In the genomic region with DNA sequence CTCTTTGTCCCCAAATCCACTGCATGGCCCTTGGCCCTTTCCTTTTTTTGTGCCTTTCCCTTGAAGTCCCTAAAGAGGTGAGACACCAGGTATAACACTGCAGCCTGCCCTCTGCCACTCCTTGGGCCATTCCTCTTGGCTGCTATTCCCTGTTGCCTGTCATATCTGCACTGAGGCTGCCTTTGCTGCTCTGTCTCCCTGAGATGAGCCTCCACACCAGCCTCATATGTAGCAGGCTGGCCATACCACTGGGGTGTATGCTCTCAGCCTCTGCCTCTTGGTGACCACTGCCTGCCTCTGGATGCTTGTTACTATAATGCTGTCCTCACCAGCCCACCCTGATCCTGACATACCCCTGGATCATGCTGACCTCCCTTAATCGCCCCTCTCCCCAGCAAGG, we compare ENCODE assay signal across 21 cellular contexts.
A peak's percentile ranks its signal among the peaks of the same experiment; 100 is the strongest.
DNase-seq lines count a peak whose midpoint lies in the region; ATAC-seq and TF ChIP-seq lines count a peak whose summit lies in the region.
"Had no signal": no experiment of that assay in that cellular context is flagged by ENCODE, and none has a peak within 500 bp of the region (broad histone marks: within the 10 kb centered on the region; RNA-seq: fewer than 3 reads in every experiment).

No MANE protein-coding gene starts in this region.

- H3K27ac ChIP-seq in left lung, result no peak overlapping the region
- peak overlapping the region; percentile 33 to 57 (median 46) for H3K27ac ChIP-seq in thyroid gland
- H3K27ac ChIP-seq in RWPE1, result no peak overlapping the region
- H3K27ac ChIP-seq: A549, epithelial cell of prostate, GM23248 had no signal

- peaks cover 30% of the 10 kb centered on the region for H3K4me1 Mint-ChIP-seq in chondrocyte (ENCODE audit: low read depth)
- H3K4me1 Mint-ChIP-seq: activated B cell treated with CpG ODN at 0.5 μM for 24 hours; activated T-helper 17 cell treated with anti-CD3 and anti-CD28 coated beads, Interleukin-2, amount 50 U/mL, for 72 hours; neural crest cell had no signal

- H3K4me3 ChIP-seq in left lung (no peak overlapping the region), thyroid gland (replicated peaks in 1 of 3) (no peak overlapping the region)
- H3K4me3 ChIP-seq: A549, GM23248, K562, vagina had no signal

- 88 to 100% methylated on average over 1 of the region's 1 CpG for WGBS in thyroid gland, 2 donors

- H3K36me3 Mint-ChIP-seq in chondrocyte (ENCODE audit: low read depth), result peaks cover 3% of the 10 kb centered on the region
- H3K36me3 Mint-ChIP-seq: activated naive CD8-positive, alpha-beta T cell had no signal

- no peaks in the 10 kb centered on the region for H3K27me3 ChIP-seq in left lung
- H3K27me3 ChIP-seq in thyroid gland, result no peaks in the 10 kb centered on the region
- H3K27me3 ChIP-seq: vagina had no signal

- no peaks in the 10 kb centered on the region for H3K9me3 Mint-ChIP-seq in chondrocyte (ENCODE audit: low read depth)
- H3K9me3 Mint-ChIP-seq: activated B cell treated with CpG ODN at 0.5 μM for 24 hours; activated T-helper 17 cell treated with anti-CD3 and anti-CD28 coated beads, Interleukin-2, amount 50 U/mL, for 72 hours had no signal

- H3K9me3 ChIP-seq in left lung (no peaks in the 10 kb centered on the region), thyroid gland (no peaks in the 10 kb centered on the region)
- H3K9me3 ChIP-seq: A549, vagina had no signal

- H3K4me1 ChIP-seq in left lung, result no peaks in the 10 kb centered on the region
- peaks cover 20 to 30% of the 10 kb centered on the region in 2 donors for H3K4me1 ChIP-seq in thyroid gland
- H3K4me1 ChIP-seq: A549 had no signal

- no peaks in the 10 kb centered on the region for H3K27me3 Mint-ChIP-seq in chondrocyte (ENCODE audit: low read depth)
- H3K27me3 Mint-ChIP-seq: activated B cell treated with CpG ODN at 0.5 μM for 24 hours; activated T-helper 17 cell treated with anti-CD3 and anti-CD28 coated beads, Interleukin-2, amount 50 U/mL, for 72 hours had no signal

- TF ChIP-seq POLR2A in thyroid gland (IDR thresholded peaks at IDR 0.05), result no peak

- intact Hi-C loops in left lung (cut with DNase I) (no loop called here), thyroid gland (cut with DNase I) (no loop called here)

- POLR2A ChIA-PET in RWPE1 (lab: Yijun Ruan, JAX; ENCODE audit: low non-redundant PET), result no interaction called here

- peak overlapping the region; percentile 58 for H3K27ac Mint-ChIP-seq in chondrocyte (ENCODE audit: unreplicated experiment)
- H3K27ac Mint-ChIP-seq: activated B cell treated with CpG ODN at 0.5 μM for 24 hours; activated naive CD8-positive, alpha-beta T cell; activated T-helper 17 cell treated with anti-CD3 and anti-CD28 coated beads, Interleukin-2, amount 50 U/mL, for 72 hours had no signal

- H3K36me3 ChIP-seq in left lung, result no peaks in the 10 kb centered on the region
- H3K36me3 ChIP-seq in thyroid gland, result no peaks in the 10 kb centered on the region
- H3K36me3 ChIP-seq: vagina had no signal

- peak; percentile 28 for ATAC-seq in left lung
- no peak for ATAC-seq in GM18861 (IDR thresholded peaks at IDR 0.05; ENCODE audit: unreplicated experiment)
- ATAC-seq: A549; activated T-helper 17 cell treated with anti-CD3 and anti-CD28 coated beads, Interleukin-2, amount 50 U/mL, for 72 hours; K562 had no signal

- CTCF ChIA-PET in RWPE1 (lab: Yijun Ruan, JAX), result no interaction called here

- H3K4me3 Mint-ChIP-seq in chondrocyte (ENCODE audit: unreplicated experiment), result no peak overlapping the region
- H3K4me3 Mint-ChIP-seq: activated B cell treated with CpG ODN at 0.5 μM for 24 hours; activated naive CD8-positive, alpha-beta T cell; activated T-helper 17 cell treated with anti-CD3 and anti-CD28 coated beads, Interleukin-2, amount 50 U/mL, for 72 hours; neural crest cell had no signal

- DNase-seq in NCI-H748 (lab: John Stamatoyannopoulos, UW; ENCODE audit: unreplicated experiment) (peak; percentile 19), NCI-H748 treated with DMSO at 0.1 percent for 48 hours (lab: John Stamatoyannopoulos, UW) (no peak), chondrocyte (ENCODE audit: low spot score) (no peak), left lung (no peak), thyroid gland (no peak), RWPE1 (ENCODE audit: low spot score) (no peak)
- no peak for DNase-seq in activated effector memory CD4-positive, alpha-beta T cell treated with anti-CD3 and anti-CD28 coated beads, Interleukin-2, amount 50 U/mL, for 16 hours
- DNase-seq: activated B cell treated with CpG ODN at 0.5 μM for 24 hours; activated CD4-positive, alpha-beta T cell treated with anti-CD3 and anti-CD28 coated beads, Interleukin-2, amount 50 U/mL, for 48 hours; activated CD8-positive, alpha-beta memory T cell treated with anti-CD3 and anti-CD28 coated beads, Interleukin-2, amount 50 U/mL, for 4 hours; cerebellar nuclear complex; GDM1 had no signal

- no peak for TF ChIP-seq CTCF in chondrocyte (IDR thresholded peaks at IDR 0.05)
- no peak for TF ChIP-seq CTCF in left lung (IDR thresholded peaks at IDR 0.05)
- TF ChIP-seq CTCF in thyroid gland (IDR thresholded peaks at IDR 0.05), result no peak
- TF ChIP-seq CTCF in RWPE1 (conservative IDR thresholded peaks at IDR 0.05; ENCODE audit: low read depth), result no peak

Comparison
In these comparisons a context has a peak if more than half of its experiments do, and no peak if none do; other contexts are left out.
1. H3K27ac ChIP-seq: peak in thyroid gland (3 of 3); none in left lung (0 of 2) and RWPE1 (single experiment).